ENCODE assay signal across 8 cellular contexts in genomic region chr19:54388001-54388802, GRCh38. TPM values are rescaled to one million over a fixed set of nuclear protein-coding genes. Genes with fewer than 3 reads are reported as not detected.
DNase-seq lines count a peak whose midpoint lies in the region; ATAC-seq and TF ChIP-seq lines count a peak whose summit lies in the region.

No MANE protein-coding gene starts in this region.

- H3K9me3 ChIP-seq in T-helper 17 cell (ENCODE audit: control insufficient read depth, low read length, poor library complexity, severe bottlenecking) (no peaks in the 10 kb centered on the region), neutrophil (no peaks in the 10 kb centered on the region)

- peak; percentile 82 for ATAC-seq in T-helper 17 cell
- ATAC-seq in HG02840 (IDR thresholded peaks at IDR 0.05; ENCODE audit: low FRiP score, unreplicated experiment), result no peak

- H3K4me1 Mint-ChIP-seq in T-helper 17 cell, result peaks cover 39% of the 10 kb centered on the region
- H3K4me1 Mint-ChIP-seq in chondrocyte (ENCODE audit: low read depth), result no peaks in the 10 kb centered on the region
- no peaks in the 10 kb centered on the region for H3K4me1 Mint-ChIP-seq in endothelial cell (ENCODE audit: unreplicated experiment)

- H3K27me3 Mint-ChIP-seq in T-helper 17 cell (peaks cover 3% of the 10 kb centered on the region), chondrocyte (ENCODE audit: low read depth) (peaks cover 35% of the 10 kb centered on the region), endothelial cell (ENCODE audit: unreplicated experiment) (peaks cover 2% of the 10 kb centered on the region)

- H3K9me3 Mint-ChIP-seq in chondrocyte (ENCODE audit: low read depth) (no peaks in the 10 kb centered on the region), endothelial cell (ENCODE audit: unreplicated experiment) (no peaks in the 10 kb centered on the region)

- DNase-seq in NOMO-1 treated with DMSO at 0.1 percent for 48 hours (lab: John Stamatoyannopoulos, UW; ENCODE audit: unreplicated experiment) (peak; percentile 50), NOMO-1 treated with dmso at 0.1 percent for 144 hours (lab: John Stamatoyannopoulos, UW; ENCODE audit: unreplicated experiment) (no peak), T-helper 17 cell (peak in 2 of 3 donors; percentile 20), chondrocyte (ENCODE audit: low spot score) (no peak), endothelial cell (ENCODE audit: low spot score) (no peak), foreskin melanocyte (no peak)

- peaks cover 39 to 43% of the 10 kb centered on the region in 2 experiments for H3K4me1 ChIP-seq in neutrophil (ENCODE audit: control insufficient read depth in 1 of 2, insufficient read depth in 1 of 2, low read depth in 1 of 2, low read length in 1 of 2)

- peak overlapping the region; percentile 66 to 75 for H3K4me3 ChIP-seq in neutrophil (ENCODE audit: low read depth in 1 of 2, low read length in 1 of 2)

- H3K36me3 Mint-ChIP-seq in T-helper 17 cell (ENCODE audit: low read depth), result peaks cover 2% of the 10 kb centered on the region
- H3K36me3 Mint-ChIP-seq in chondrocyte (ENCODE audit: low read depth), result no peaks in the 10 kb centered on the region
- no peaks in the 10 kb centered on the region for H3K36me3 Mint-ChIP-seq in endothelial cell (ENCODE audit: low read depth, unreplicated experiment)

- peaks cover 4% of the 10 kb centered on the region for H3K27me3 ChIP-seq in neutrophil

- H3K4me3 Mint-ChIP-seq in T-helper 17 cell (peak overlapping the region; percentile 100), chondrocyte (ENCODE audit: unreplicated experiment) (peak overlapping the region; percentile 47), endothelial cell (ENCODE audit: unreplicated experiment) (no peak overlapping the region)

- peak overlapping the region; percentile 96 for H3K27ac Mint-ChIP-seq in T-helper 17 cell
- H3K27ac Mint-ChIP-seq in chondrocyte (ENCODE audit: unreplicated experiment), result no peak overlapping the region
- H3K27ac Mint-ChIP-seq in endothelial cell (ENCODE audit: unreplicated experiment), result no peak overlapping the region

- H3K27ac ChIP-seq in neutrophil, result peak overlapping the region; percentile 72

- TF ChIP-seq CTCF in chondrocyte (IDR thresholded peaks at IDR 0.05), result no peak
- no peak for TF ChIP-seq CTCF in neutrophil (IDR thresholded peaks at IDR 0.05)
- TF ChIP-seq CTCF in endothelial cell (IDR thresholded peaks at IDR 0.05; ENCODE audit: unreplicated experiment), result no peak

- H3K36me3 ChIP-seq in neutrophil, result no peaks in the 10 kb centered on the region

RNA-seq across cellular contexts. Expression of gene LAIR1, which starts 23.5 kb away (rescaled TPM):
- total RNA-seq in T-helper 17 cell, result 10 to 100 TPM; 21.5 to 22.2 TPM
- total RNA-seq in chondrocyte, result not detected in 3 replicates
- 2.1 TPM for total RNA-seq in endothelial cell (ENCODE audit: unreplicated experiment)

RNA-seq across cellular contexts. Expression of gene TTYH1, which starts 27.1 kb away (rescaled TPM):
- total RNA-seq in T-helper 17 cell (not detected), chondrocyte (0.49 TPM in 1 of 3 replicates, not detected in the others), endothelial cell (ENCODE audit: unreplicated experiment) (10.4 TPM)

RNA-seq across cellular contexts. Expression of gene LILRA4, which starts 49.2 kb away (rescaled TPM):
- total RNA-seq in T-helper 17 cell (under 1 TPM in 1 of 2 donors, not detected in 1; 0.86 TPM), chondrocyte (not detected in 3 replicates), endothelial cell (ENCODE audit: unreplicated experiment) (not detected)

Comparison
In these comparisons a context has a peak if more than half of its experiments do, and no peak if none do; other contexts are left out.
1. DNase-seq: peak in NOMO-1 treated with DMSO at 0.1 percent for 48 hours (single experiment) and T-helper 17 cell (2 of 3); none in NOMO-1 treated with dmso at 0.1 percent for 144 hours (single experiment), chondrocyte (single experiment), endothelial cell (single experiment) and foreskin melanocyte (single experiment).